In genomic region chr10:70589762-70590662, GRCh38 we compare ENCODE assay signal across 13 cellular contexts. TPM values are rescaled to one million over a fixed set of nuclear protein-coding genes. Genes with fewer than 3 reads are reported as not detected.
DNase-seq lines count a peak whose midpoint lies in the region; ATAC-seq and TF ChIP-seq lines count a peak whose summit lies in the region.
"Had no signal": no experiment of that assay in that cellular context is flagged by ENCODE, and none has a peak within 500 bp of the region (broad histone marks: within the 10 kb centered on the region; RNA-seq: fewer than 3 reads in every experiment).

No MANE protein-coding gene starts in this region.

- H3K9me3 ChIP-seq in heart left ventricle (no peaks in the 10 kb centered on the region), psoas muscle (no peaks in the 10 kb centered on the region)

- TF ChIP-seq CTCF in heart left ventricle (IDR thresholded peaks at IDR 0.05) (no peak), psoas muscle (IDR thresholded peaks at IDR 0.05) (no peak), HFFc6 (IDR thresholded peaks at IDR 0.05) (no peak)

- H3K4me1 ChIP-seq in heart left ventricle (peaks cover 0 to 44% (median 32%) of the 10 kb centered on the region in 12 donors), psoas muscle (no peaks in the 10 kb centered on the region)

- WGBS in heart left ventricle, 4 donors: 68 to 81% (median 71%) methylated on average over 5 of the region's 5 CpGs
- WGBS in psoas muscle, 3 donors: 39 to 48% (median 45%) methylated on average over 5 of the region's 5 CpGs

- no peaks in the 10 kb centered on the region for H3K4me1 Mint-ChIP-seq in HFFc6 (ENCODE audit: low read depth)
- peaks cover 26 to 28% of the 10 kb centered on the region in 2 donors for H3K4me1 Mint-ChIP-seq in stimulated activated naive B cell treated with anti-CD40 and anti-IgM and Interleukin-4, amounts not matched to agents 10 μg/mL and 1 μg/mL and 100 μg/mL, for 72 hours

- DNase-seq in GM04504 (ENCODE audit: low read depth): peak; percentile 9
- DNase-seq in RPMI7951 (ENCODE audit: low read depth): peak; percentile 61
- DNase-seq in heart left ventricle: peak in 4 of 5 donors; percentile 71 to 76 (median 73)
- no peak for DNase-seq in psoas muscle
- no peak for DNase-seq in HFFc6
- DNase-seq in SK-N-DZ (ENCODE audit: low spot score): no peak
- DNase-seq in stimulated activated naive B cell treated with anti-CD40 and anti-IgM and Interleukin-4, amounts not matched to agents 10 μg/mL and 1 μg/mL and 100 μg/mL, for 72 hours: no peak
- DNase-seq: activated CD4-positive, CD25-positive, alpha-beta regulatory T cell; NCI-H748 treated with DMSO at 0.1 percent for 48 hours had no signal

- H3K36me3 ChIP-seq in heart left ventricle (no peaks in the 10 kb centered on the region), psoas muscle (ENCODE audit: insufficient read depth in 1 of 2, low read depth in 1 of 2) (no peaks in the 10 kb centered on the region)
- H3K36me3 ChIP-seq: cardiac muscle cell had no signal

- ATAC-seq in heart left ventricle: peak; percentile 57 to 87 (median 68)
- ATAC-seq in psoas muscle: peak in 2 of 4 donors; percentile 28 to 37
- ATAC-seq in HG02938 (IDR thresholded peaks at IDR 0.05; ENCODE audit: unreplicated experiment): no peak
- no peak for ATAC-seq in stimulated activated naive B cell treated with anti-CD40 and anti-IgM and Interleukin-4, amounts not matched to agents 10 μg/mL and 1 μg/mL and 100 μg/mL, for 72 hours (replicated peaks)

- H3K9me3 Mint-ChIP-seq in HFFc6: no peaks in the 10 kb centered on the region
- no peaks in the 10 kb centered on the region for H3K9me3 Mint-ChIP-seq in stimulated activated naive B cell treated with anti-CD40 and anti-IgM and Interleukin-4, amounts not matched to agents 10 μg/mL and 1 μg/mL and 100 μg/mL, for 72 hours

- H3K27ac ChIP-seq in heart left ventricle (peak overlapping the region; percentile 16 to 85 (median 70)), psoas muscle (peak overlapping the region; percentile 47)
- H3K27ac ChIP-seq: cardiac muscle cell, SK-N-MC had no signal

- intact Hi-C loops in heart left ventricle (cut with DNase I): loop anchor here in 1 of 10 donors (10.0 kb wide), 1 partner anchor 65 kb away; no protein-coding TSS in a partner anchor
- intact Hi-C loops in psoas muscle (cut with DNase I): no loop called here

- no peak overlapping the region for H3K27ac Mint-ChIP-seq in HFFc6
- H3K27ac Mint-ChIP-seq in stimulated activated naive B cell treated with anti-CD40 and anti-IgM and Interleukin-4, amounts not matched to agents 10 μg/mL and 1 μg/mL and 100 μg/mL, for 72 hours: no peak overlapping the region

- H3K27me3 ChIP-seq in heart left ventricle: no peaks in the 10 kb centered on the region
- H3K27me3 ChIP-seq in psoas muscle (ENCODE audit: insufficient read depth in 3 of 3, low read length in 2 of 3): no peaks in the 10 kb centered on the region
- H3K27me3 ChIP-seq: cardiac muscle cell had no signal

- no peaks in the 10 kb centered on the region for H3K36me3 Mint-ChIP-seq in HFFc6 (ENCODE audit: low read depth)
- H3K36me3 Mint-ChIP-seq in stimulated activated naive B cell treated with anti-CD40 and anti-IgM and Interleukin-4, amounts not matched to agents 10 μg/mL and 1 μg/mL and 100 μg/mL, for 72 hours: no peaks in the 10 kb centered on the region
- H3K36me3 Mint-ChIP-seq: CD14-positive monocyte had no signal

- no peak overlapping the region for H3K4me3 Mint-ChIP-seq in HFFc6
- no peak overlapping the region for H3K4me3 Mint-ChIP-seq in stimulated activated naive B cell treated with anti-CD40 and anti-IgM and Interleukin-4, amounts not matched to agents 10 μg/mL and 1 μg/mL and 100 μg/mL, for 72 hours

- TF ChIP-seq POLR2A in heart left ventricle (IDR thresholded peaks at IDR 0.05): no peak

- peaks cover 51% of the 10 kb centered on the region for H3K27me3 Mint-ChIP-seq in HFFc6 (ENCODE audit: insufficient read depth)
- H3K27me3 Mint-ChIP-seq in stimulated activated naive B cell treated with anti-CD40 and anti-IgM and Interleukin-4, amounts not matched to agents 10 μg/mL and 1 μg/mL and 100 μg/mL, for 72 hours: peaks cover 17 to 52% of the 10 kb centered on the region in 2 donors

- H3K4me3 ChIP-seq in heart left ventricle: no peak overlapping the region
- no peak overlapping the region for H3K4me3 ChIP-seq in psoas muscle
- H3K4me3 ChIP-seq: cardiac muscle cell, SK-N-MC had no signal

RNA-seq across cellular contexts. Expression of gene PRF1, which starts 12.5 kb away (rescaled TPM):
- not detected in 2 replicates for total RNA-seq in RPMI7951 (2014; rRNA removed; shearing (Covaris generic))
- total RNA-seq in heart left ventricle (10 to 100 TPM in 1 of 9 donors, 1 to 10 TPM in 4, under 1 TPM in 4; 0.50 to 19.4 (median 1.4) TPM), psoas muscle (1 to 10 TPM; 1.6 to 3.4 (median 1.8) TPM)
- polyA plus RNA-seq in heart left ventricle (1 to 10 TPM in 1 of 2 donors, under 1 TPM in 1; 0.68 to 1.0 TPM), psoas muscle (under 1 TPM; 0.33 to 0.72 (median 0.43) TPM)
- not detected for total RNA-seq in HFFc6 (2021; fragmentation: NEBNext Ultra II Directional; extraction: Animal tissue kit (Norgen Biotek cat#: 25700))
- polyA plus RNA-seq in SK-N-DZ (2014; cell fraction: cytosol; rRNA removed): not detected in 2 replicates
- polyA plus RNA-seq in SK-N-DZ (2014; cell fraction: nucleus; rRNA removed): not detected in 2 replicates
- total RNA-seq: cardiac muscle cell had no signal
- polyA plus RNA-seq: cardiac muscle cell had no signal

Comparison
In these comparisons a context has a peak if more than half of its experiments do, and no peak if none do; other contexts are left out.
1. DNase-seq: peak in GM04504 (single experiment), RPMI7951 (single experiment) and heart left ventricle (4 of 5); none in psoas muscle (0 of 2), HFFc6 (single experiment), SK-N-DZ (single experiment) and stimulated activated naive B cell treated with anti-CD40 and anti-IgM and Interleukin-4, amounts not matched to agents 10 μg/mL and 1 μg/mL and 100 μg/mL, for 72 hours (single experiment).
2. ATAC-seq: peak in heart left ventricle (4 of 4); none in HG02938 (single experiment) and stimulated activated naive B cell treated with anti-CD40 and anti-IgM and Interleukin-4, amounts not matched to agents 10 μg/mL and 1 μg/mL and 100 μg/mL, for 72 hours (0 of 2).